24 cellular contexts compared by ENCODE assay signal in genomic region chr2:169598982-169599381, GRCh38.
"Had no signal": no experiment of that assay in that cellular context is flagged by ENCODE, and none has a peak within 500 bp of the region (broad histone marks: within the 10 kb centered on the region; RNA-seq: fewer than 3 reads in every experiment).

No MANE protein-coding gene starts in this region.

- H2AFZ ChIP-seq: hepatocyte had no signal

- ATAC-seq: effector memory CD8-positive, alpha-beta T cell; esophagus mucosa; gastrocnemius medialis; heart left ventricle; left cardiac atrium; left lung; left ventricle myocardium superior; lower lobe of right lung; mucosa of descending colon had no signal

- H3K9me3 ChIP-seq: colonic mucosa, esophagus squamous epithelium, gastrocnemius medialis, heart left ventricle, left lung, lower lobe of right lung, mucosa of descending colon had no signal

- H3K4me2 ChIP-seq: hepatocyte had no signal

- H3K27me3 ChIP-seq: colonic mucosa, esophagus squamous epithelium, gastrocnemius medialis, heart left ventricle, hepatocyte, left lung had no signal

- H3K36me3 ChIP-seq: colonic mucosa, gastrocnemius medialis, left lung, lower lobe of right lung had no signal

- DNase-seq: colonic mucosa; cortex of kidney; effector CD8-positive, alpha-beta T cell; effector memory CD8-positive, alpha-beta T cell; endodermal cell; erythroblast; esophagus squamous epithelium; foreskin fibroblast; foreskin melanocyte; gastrocnemius medialis; heart left ventricle; hypothalamus; immature natural killer cell; islet precursor cell; left cardiac atrium; left lung; left ventricle myocardium superior; lower lobe of right lung; mesenchymal stem cell; mucosa of descending colon; naive B cell had no signal

- H3K4me1 ChIP-seq: colonic mucosa, left lung, lower lobe of right lung had no signal

- H3K27ac ChIP-seq: colonic mucosa, epithelial cell of prostate, esophagus squamous epithelium, gastrocnemius medialis, heart left ventricle, hepatocyte, left lung, lower lobe of right lung had no signal

- H3K4me3 ChIP-seq: colonic mucosa, esophagus squamous epithelium, gastrocnemius medialis, heart left ventricle, hepatocyte, left lung, lower lobe of right lung, mucosa of descending colon had no signal
